ENCODE assay signal across 1 cellular context in the genomic region with DNA sequence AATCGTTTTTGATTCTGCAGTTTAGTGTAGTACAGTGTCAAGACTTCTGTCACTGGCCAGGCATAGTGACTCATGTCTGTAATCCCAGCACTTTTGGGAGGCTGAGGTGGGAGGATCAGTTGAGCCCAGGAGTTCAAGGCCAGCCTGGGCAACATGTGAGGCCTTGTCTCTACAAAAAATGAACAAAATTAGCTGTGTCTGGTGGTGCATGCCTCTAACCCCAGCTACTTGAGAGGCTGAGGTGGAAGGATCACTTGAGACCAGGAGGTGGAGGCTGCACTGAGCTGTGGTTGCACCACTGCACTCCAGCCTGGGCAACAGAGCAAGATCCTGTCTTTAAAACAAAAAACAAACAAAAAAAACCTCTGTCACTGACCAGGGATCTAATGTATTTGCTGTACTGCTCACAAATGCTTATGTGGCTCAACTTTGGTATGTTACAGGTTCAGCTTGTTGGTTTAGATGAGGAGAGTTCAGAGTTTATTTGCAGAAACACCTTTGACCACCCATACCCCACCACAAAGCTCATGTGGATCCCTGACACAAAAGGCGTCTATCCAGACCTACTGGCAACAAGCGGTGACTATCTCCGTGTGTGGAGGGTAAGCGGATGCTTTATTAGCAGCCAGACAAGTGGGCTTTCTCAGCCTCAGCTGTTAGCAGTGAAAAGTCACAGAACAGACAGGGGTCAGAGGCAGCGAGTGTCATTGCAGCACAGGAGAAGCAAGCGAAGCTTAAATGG.
TF ChIP-seq lines count a peak whose summit lies in the region.

No MANE protein-coding gene starts in this region.

TF ChIP-seq in HepG2, 621 proteins besides CTCF, POLR2A, EP300 and RAD21 (continued from another document and continues in another):
- TF ChIP-seq, protein P1, sequence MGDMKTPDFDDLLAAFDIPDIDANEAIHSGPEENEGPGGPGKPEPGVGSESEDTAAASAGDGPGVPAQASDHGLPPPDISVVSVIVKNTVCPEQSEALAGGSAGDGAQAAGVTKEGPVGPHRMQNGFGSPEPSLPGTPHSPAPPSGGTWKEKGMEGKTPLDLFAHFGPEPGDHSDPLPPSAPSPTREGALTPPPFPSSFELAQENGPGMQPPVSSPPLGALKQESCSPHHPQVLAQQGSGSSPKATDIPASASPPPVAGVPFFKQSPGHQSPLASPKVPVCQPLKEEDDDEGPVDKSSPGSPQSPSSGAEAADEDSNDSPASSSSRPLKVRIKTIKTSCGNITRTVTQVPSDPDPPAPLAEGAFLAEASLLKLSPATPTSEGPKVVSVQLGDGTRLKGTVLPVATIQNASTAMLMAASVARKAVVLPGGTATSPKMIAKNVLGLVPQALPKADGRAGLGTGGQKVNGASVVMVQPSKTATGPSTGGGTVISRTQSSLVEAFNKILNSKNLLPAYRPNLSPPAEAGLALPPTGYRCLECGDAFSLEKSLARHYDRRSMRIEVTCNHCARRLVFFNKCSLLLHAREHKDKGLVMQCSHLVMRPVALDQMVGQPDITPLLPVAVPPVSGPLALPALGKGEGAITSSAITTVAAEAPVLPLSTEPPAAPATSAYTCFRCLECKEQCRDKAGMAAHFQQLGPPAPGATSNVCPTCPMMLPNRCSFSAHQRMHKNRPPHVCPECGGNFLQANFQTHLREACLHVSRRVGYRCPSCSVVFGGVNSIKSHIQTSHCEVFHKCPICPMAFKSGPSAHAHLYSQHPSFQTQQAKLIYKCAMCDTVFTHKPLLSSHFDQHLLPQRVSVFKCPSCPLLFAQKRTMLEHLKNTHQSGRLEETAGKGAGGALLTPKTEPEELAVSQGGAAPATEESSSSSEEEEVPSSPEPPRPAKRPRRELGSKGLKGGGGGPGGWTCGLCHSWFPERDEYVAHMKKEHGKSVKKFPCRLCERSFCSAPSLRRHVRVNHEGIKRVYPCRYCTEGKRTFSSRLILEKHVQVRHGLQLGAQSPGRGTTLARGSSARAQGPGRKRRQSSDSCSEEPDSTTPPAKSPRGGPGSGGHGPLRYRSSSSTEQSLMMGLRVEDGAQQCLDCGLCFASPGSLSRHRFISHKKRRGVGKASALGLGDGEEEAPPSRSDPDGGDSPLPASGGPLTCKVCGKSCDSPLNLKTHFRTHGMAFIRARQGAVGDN (CRISPR knock-in tag; IDR thresholded peaks at IDR 0.05): peak; percentile 31; the same call in 1 of the 2 replicates
- TF ChIP-seq, protein P2, sequence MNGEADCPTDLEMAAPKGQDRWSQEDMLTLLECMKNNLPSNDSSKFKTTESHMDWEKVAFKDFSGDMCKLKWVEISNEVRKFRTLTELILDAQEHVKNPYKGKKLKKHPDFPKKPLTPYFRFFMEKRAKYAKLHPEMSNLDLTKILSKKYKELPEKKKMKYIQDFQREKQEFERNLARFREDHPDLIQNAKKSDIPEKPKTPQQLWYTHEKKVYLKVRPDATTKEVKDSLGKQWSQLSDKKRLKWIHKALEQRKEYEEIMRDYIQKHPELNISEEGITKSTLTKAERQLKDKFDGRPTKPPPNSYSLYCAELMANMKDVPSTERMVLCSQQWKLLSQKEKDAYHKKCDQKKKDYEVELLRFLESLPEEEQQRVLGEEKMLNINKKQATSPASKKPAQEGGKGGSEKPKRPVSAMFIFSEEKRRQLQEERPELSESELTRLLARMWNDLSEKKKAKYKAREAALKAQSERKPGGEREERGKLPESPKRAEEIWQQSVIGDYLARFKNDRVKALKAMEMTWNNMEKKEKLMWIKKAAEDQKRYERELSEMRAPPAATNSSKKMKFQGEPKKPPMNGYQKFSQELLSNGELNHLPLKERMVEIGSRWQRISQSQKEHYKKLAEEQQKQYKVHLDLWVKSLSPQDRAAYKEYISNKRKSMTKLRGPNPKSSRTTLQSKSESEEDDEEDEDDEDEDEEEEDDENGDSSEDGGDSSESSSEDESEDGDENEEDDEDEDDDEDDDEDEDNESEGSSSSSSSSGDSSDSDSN (CRISPR knock-in tag; IDR thresholded peaks at IDR 0.05): peak; percentile 71
- peak; percentile 91 for TF ChIP-seq HNF4A (CRISPR knock-in tag; IDR thresholded peaks at IDR 0.05)
- TF ChIP-seq ZSCAN29 (CRISPR knock-in tag; conservative IDR thresholded peaks at IDR 0.05): peak; percentile 98
- peak; percentile 56; the same call in 1 of the 2 replicates for TF ChIP-seq ELF1 (CRISPR knock-in tag; IDR thresholded peaks at IDR 0.05)
- peak; percentile 97; the same call in 1 of the 2 replicates for TF ChIP-seq ZNF556 (CRISPR knock-in tag; IDR thresholded peaks at IDR 0.05; ENCODE audit: borderline replicate concordance)
- no peak for TF ChIP-seq PRPF4 (IDR thresholded peaks at IDR 0.05; ENCODE audit: low read depth, low read length, poor library complexity, severe bottlenecking)
- TF ChIP-seq, protein P3, sequence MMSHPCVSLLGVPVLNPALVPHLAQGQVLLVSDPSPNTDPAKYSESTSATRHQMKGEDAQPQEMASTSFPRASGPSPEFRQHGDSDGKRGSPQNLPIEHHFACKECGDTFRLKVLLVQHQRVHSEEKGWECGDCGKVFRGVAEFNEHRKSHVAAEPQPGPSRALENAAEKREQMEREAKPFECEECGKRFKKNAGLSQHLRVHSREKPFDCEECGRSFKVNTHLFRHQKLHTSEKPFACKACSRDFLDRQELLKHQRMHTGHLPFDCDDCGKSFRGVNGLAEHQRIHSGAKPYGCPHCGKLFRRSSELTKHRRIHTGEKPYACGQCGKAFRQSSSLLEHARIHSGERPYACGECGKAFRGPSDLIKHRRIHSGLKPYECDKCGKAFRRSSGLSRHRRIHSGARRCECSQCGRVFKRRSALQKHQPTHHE (CRISPR knock-in tag; IDR thresholded peaks at IDR 0.05; ENCODE audit: borderline replicate concordance): peak; percentile 57; the same call in 1 of the 2 replicates
- peak; percentile 64; the same call in 1 of the 2 replicates for TF ChIP-seq MEIS2 (CRISPR knock-in tag; IDR thresholded peaks at IDR 0.05)
- peak; percentile 10 to 90; a peak in 3 of 4 replicates for TF ChIP-seq NR2F1 (CRISPR knock-in tag; IDR thresholded peaks at IDR 0.05)
- no peak for TF ChIP-seq SP1 (IDR thresholded peaks at IDR 0.05)
- no peak; the same call in 1 of the 2 replicates for TF ChIP-seq SP1 (CRISPR knock-in tag; IDR thresholded peaks at IDR 0.05)
- peak; percentile 2; the same call in 1 of the 2 replicates for TF ChIP-seq ATF7-NPFF (CRISPR knock-in tag; IDR thresholded peaks at IDR 0.05; ENCODE audit: low read depth)
- TF ChIP-seq MAZ (IDR thresholded peaks at IDR 0.05; ENCODE audit: borderline replicate concordance, low read depth, low read length): no peak
- TF ChIP-seq MAZ (CRISPR knock-in tag; IDR thresholded peaks at IDR 0.05; ENCODE audit: low read depth): no peak; the same call in 1 of the 2 replicates
- TF ChIP-seq, protein P4, sequence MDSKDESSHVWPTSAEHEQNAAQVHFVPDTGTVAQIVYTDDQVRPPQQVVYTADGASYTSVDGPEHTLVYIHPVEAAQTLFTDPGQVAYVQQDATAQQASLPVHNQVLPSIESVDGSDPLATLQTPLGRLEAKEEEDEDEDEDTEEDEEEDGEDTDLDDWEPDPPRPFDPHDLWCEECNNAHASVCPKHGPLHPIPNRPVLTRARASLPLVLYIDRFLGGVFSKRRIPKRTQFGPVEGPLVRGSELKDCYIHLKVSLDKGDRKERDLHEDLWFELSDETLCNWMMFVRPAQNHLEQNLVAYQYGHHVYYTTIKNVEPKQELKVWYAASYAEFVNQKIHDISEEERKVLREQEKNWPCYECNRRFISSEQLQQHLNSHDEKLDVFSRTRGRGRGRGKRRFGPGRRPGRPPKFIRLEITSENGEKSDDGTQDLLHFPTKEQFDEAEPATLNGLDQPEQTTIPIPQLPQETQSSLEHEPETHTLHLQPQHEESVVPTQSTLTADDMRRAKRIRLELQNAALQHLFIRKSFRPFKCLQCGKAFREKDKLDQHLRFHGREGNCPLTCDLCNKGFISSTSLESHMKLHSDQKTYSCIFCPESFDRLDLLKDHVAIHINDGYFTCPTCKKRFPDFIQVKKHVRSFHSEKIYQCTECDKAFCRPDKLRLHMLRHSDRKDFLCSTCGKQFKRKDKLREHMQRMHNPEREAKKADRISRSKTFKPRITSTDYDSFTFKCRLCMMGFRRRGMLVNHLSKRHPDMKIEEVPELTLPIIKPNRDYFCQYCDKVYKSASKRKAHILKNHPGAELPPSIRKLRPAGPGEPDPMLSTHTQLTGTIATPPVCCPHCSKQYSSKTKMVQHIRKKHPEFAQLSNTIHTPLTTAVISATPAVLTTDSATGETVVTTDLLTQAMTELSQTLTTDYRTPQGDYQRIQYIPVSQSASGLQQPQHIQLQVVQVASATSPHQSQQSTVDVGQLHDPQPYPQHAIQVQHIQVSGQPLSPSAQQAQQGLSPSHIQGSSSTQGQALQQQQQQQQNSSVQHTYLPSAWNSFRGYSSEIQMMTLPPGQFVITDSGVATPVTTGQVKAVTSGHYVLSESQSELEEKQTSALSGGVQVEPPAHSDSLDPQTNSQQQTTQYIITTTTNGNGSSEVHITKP (CRISPR knock-in tag; IDR thresholded peaks at IDR 0.05; ENCODE audit: low read depth): no peak
- TF ChIP-seq ZNF451 (CRISPR knock-in tag; IDR thresholded peaks at IDR 0.05): no peak
- TF ChIP-seq MIER2 (CRISPR knock-in tag; IDR thresholded peaks at IDR 0.05): 0 out of 2 replicates have a peak, but pooled peaks have one; percentile 76
- TF ChIP-seq TOPORS (CRISPR knock-in tag; IDR thresholded peaks at IDR 0.05): 0 out of 2 replicates have a peak, but pooled peaks have one; percentile 42
- TF ChIP-seq EEA1 (CRISPR knock-in tag; IDR thresholded peaks at IDR 0.05; ENCODE audit: borderline replicate concordance): no peak
- peak; percentile 78; the same call in 1 of the 2 replicates for TF ChIP-seq EHMT2 (IDR thresholded peaks at IDR 0.05; ENCODE audit: borderline replicate concordance, low read depth, low read length)
- TF ChIP-seq ZKSCAN5 (CRISPR knock-in tag; IDR thresholded peaks at IDR 0.05): no peak
- no peak for TF ChIP-seq ZNF263 (CRISPR knock-in tag; IDR thresholded peaks at IDR 0.05)
- peak; percentile 46; the same call in 1 of the 2 replicates for TF ChIP-seq GTF3A (CRISPR knock-in tag; conservative IDR thresholded peaks at IDR 0.05)
- peak; percentile 94 for TF ChIP-seq TARDBP (CRISPR knock-in tag; IDR thresholded peaks at IDR 0.05)
- TF ChIP-seq, protein P5, sequence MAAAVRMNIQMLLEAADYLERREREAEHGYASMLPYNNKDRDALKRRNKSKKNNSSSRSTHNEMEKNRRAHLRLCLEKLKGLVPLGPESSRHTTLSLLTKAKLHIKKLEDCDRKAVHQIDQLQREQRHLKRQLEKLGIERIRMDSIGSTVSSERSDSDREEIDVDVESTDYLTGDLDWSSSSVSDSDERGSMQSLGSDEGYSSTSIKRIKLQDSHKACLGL (CRISPR knock-in tag; IDR thresholded peaks at IDR 0.05): peak; percentile 24; the same call in 1 of the 2 replicates
- 0 out of 2 replicates have a peak, but pooled peaks have one; percentile 27 for TF ChIP-seq ZNF776 (CRISPR knock-in tag; IDR thresholded peaks at IDR 0.05)
- no peak for TF ChIP-seq CBX2 (IDR thresholded peaks at IDR 0.05; ENCODE audit: low read depth, low read length)
- TF ChIP-seq CBX2 (CRISPR knock-in tag; IDR thresholded peaks at IDR 0.05; ENCODE audit: low read depth): no peak
- peak; percentile 82 for TF ChIP-seq HHEX (CRISPR knock-in tag; IDR thresholded peaks at IDR 0.05)
- TF ChIP-seq ZNF761 (CRISPR knock-in tag; conservative IDR thresholded peaks at IDR 0.05): peak; percentile 94
- no peak for TF ChIP-seq ZFP36L1 (CRISPR knock-in tag; IDR thresholded peaks at IDR 0.05)
- TF ChIP-seq, protein P6, sequence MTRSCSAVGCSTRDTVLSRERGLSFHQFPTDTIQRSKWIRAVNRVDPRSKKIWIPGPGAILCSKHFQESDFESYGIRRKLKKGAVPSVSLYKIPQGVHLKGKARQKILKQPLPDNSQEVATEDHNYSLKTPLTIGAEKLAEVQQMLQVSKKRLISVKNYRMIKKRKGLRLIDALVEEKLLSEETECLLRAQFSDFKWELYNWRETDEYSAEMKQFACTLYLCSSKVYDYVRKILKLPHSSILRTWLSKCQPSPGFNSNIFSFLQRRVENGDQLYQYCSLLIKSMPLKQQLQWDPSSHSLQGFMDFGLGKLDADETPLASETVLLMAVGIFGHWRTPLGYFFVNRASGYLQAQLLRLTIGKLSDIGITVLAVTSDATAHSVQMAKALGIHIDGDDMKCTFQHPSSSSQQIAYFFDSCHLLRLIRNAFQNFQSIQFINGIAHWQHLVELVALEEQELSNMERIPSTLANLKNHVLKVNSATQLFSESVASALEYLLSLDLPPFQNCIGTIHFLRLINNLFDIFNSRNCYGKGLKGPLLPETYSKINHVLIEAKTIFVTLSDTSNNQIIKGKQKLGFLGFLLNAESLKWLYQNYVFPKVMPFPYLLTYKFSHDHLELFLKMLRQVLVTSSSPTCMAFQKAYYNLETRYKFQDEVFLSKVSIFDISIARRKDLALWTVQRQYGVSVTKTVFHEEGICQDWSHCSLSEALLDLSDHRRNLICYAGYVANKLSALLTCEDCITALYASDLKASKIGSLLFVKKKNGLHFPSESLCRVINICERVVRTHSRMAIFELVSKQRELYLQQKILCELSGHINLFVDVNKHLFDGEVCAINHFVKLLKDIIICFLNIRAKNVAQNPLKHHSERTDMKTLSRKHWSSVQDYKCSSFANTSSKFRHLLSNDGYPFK (CRISPR knock-in tag; IDR thresholded peaks at IDR 0.05; ENCODE audit: borderline replicate concordance): no peak
- peak; percentile 82; the same call in 1 of the 2 replicates for TF ChIP-seq ZNF468 (CRISPR knock-in tag; IDR thresholded peaks at IDR 0.05)
- TF ChIP-seq ZNF329 (CRISPR knock-in tag; IDR thresholded peaks at IDR 0.05; ENCODE audit: low read depth): 0 out of 2 replicates have a peak, but pooled peaks have one; percentile 34
- no peak for TF ChIP-seq CREB1 (IDR thresholded peaks at IDR 0.05)
- peak; percentile 71 for TF ChIP-seq CREB1 (CRISPR knock-in tag; IDR thresholded peaks at IDR 0.05)
- TF ChIP-seq ZNF317 (CRISPR knock-in tag; IDR thresholded peaks at IDR 0.05): no peak; the same call in 1 of the 2 replicates
- TF ChIP-seq, protein P7, sequence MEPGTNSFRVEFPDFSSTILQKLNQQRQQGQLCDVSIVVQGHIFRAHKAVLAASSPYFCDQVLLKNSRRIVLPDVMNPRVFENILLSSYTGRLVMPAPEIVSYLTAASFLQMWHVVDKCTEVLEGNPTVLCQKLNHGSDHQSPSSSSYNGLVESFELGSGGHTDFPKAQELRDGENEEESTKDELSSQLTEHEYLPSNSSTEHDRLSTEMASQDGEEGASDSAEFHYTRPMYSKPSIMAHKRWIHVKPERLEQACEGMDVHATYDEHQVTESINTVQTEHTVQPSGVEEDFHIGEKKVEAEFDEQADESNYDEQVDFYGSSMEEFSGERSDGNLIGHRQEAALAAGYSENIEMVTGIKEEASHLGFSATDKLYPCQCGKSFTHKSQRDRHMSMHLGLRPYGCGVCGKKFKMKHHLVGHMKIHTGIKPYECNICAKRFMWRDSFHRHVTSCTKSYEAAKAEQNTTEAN (CRISPR knock-in tag; conservative IDR thresholded peaks at IDR 0.05): peak; percentile 36; the same call in 1 of the 2 replicates
- TF ChIP-seq ZNF562 (CRISPR knock-in tag; IDR thresholded peaks at IDR 0.05; ENCODE audit: borderline replicate concordance): no peak
- peak; percentile 85 for TF ChIP-seq NR2F6 (IDR thresholded peaks at IDR 0.05)
- TF ChIP-seq NR2F6 (CRISPR knock-in tag; IDR thresholded peaks at IDR 0.05): peak; percentile 67
- peak; percentile 85 for TF ChIP-seq HNF4G (IDR thresholded peaks at IDR 0.05; ENCODE audit: borderline replicate concordance, low read depth, low read length)
- TF ChIP-seq HNF4G (CRISPR knock-in tag; IDR thresholded peaks at IDR 0.05; ENCODE audit: borderline replicate concordance, low read depth): peak; percentile 38; the same call in 1 of the 2 replicates
- TF ChIP-seq, protein P8, sequence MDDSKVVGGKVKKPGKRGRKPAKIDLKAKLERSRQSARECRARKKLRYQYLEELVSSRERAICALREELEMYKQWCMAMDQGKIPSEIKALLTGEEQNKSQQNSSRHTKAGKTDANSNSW (CRISPR knock-in tag; IDR thresholded peaks at IDR 0.05; ENCODE audit: borderline replicate concordance): no peak
- no peak for TF ChIP-seq NFKBIZ (CRISPR knock-in tag; IDR thresholded peaks at IDR 0.05)
